In the genomic region with DNA sequence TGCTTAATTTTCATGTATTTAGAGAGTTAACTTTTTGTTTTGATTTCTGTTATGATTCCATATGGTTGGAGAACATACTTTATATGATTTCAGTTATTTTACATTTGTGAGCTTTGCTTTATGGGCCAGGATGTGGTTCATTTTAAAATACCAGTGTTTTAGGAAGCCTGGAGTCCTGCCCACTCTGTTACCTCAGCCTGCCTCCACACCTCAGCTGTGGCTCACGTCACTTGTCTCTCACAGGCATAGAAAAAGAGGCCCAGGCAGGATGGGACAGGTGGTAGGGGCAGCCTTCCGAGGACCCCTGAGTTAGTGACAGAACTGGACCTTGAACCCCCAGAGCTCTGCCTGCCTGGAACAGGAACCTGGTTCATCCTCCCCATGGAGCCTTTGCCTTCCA, we compare ENCODE assay signal across 13 cellular contexts. TPM values are rescaled to one million over a fixed set of nuclear protein-coding genes. Genes with fewer than 3 reads are reported as not detected.
DNase-seq lines count a peak whose midpoint lies in the region; ATAC-seq lines count a peak whose summit lies in the region.
"Had no signal": no experiment of that assay in that cellular context is flagged by ENCODE, and none has a peak within 500 bp of the region (broad histone marks: within the 10 kb centered on the region; RNA-seq: fewer than 3 reads in every experiment).

No MANE protein-coding gene starts in this region.

- H3K27me3 Mint-ChIP-seq in activated CD4-positive, alpha-beta T cell treated with anti-CD3 and anti-CD28 coated beads, Interleukin-2, amount 10 ng/mL, durations not matched to agents 24 days and 14 days: no peaks in the 10 kb centered on the region
- no peaks in the 10 kb centered on the region for H3K27me3 Mint-ChIP-seq in activated naive CD8-positive, alpha-beta T cell treated with anti-CD3 and anti-CD28 coated beads, Interleukin-2, amount 10 ng/mL, durations not matched to agents 7 days and 5 days
- H3K27me3 Mint-ChIP-seq in activated naive CD8-positive, alpha-beta T cell treated with anti-CD3 and anti-CD28 coated beads, Interleukin-2, amount 50 U/mL, for 24 hours: no peaks in the 10 kb centered on the region
- no peaks in the 10 kb centered on the region for H3K27me3 Mint-ChIP-seq in activated CD8-positive, alpha-beta T cell treated with anti-CD3 and anti-CD28 coated beads, Interleukin-2, amount 10 ng/mL, durations not matched to agents 7 days and 5 days (ENCODE audit: low read depth)
- H3K27me3 Mint-ChIP-seq: CD4-positive, alpha-beta T cell had no signal

- POLR2A ChIA-PET in activated naive CD8-positive, alpha-beta T cell treated with anti-CD3 and anti-CD28 coated beads, Interleukin-2, amount 10 ng/mL, durations not matched to agents 7 days and 5 days (lab: Charles Lee): interaction anchor here (0.6 to 1.1 kb wide), 2 partner anchors 16 to 301 kb away, joined by 3 to 4 read pairs; a partner anchor contains a TSS
- POLR2A ChIA-PET in activated CD8-positive, alpha-beta T cell treated with anti-CD3 and anti-CD28 coated beads, Interleukin-2, amount 10 ng/mL, durations not matched to agents 7 days and 5 days (lab: Charles Lee): no interaction called here

- H3K4me1 Mint-ChIP-seq in activated CD4-positive, alpha-beta T cell treated with anti-CD3 and anti-CD28 coated beads, Interleukin-2, amount 10 ng/mL, durations not matched to agents 24 days and 14 days: peaks cover 14% of the 10 kb centered on the region
- peaks cover 15% of the 10 kb centered on the region for H3K4me1 Mint-ChIP-seq in activated naive CD8-positive, alpha-beta T cell treated with anti-CD3 and anti-CD28 coated beads, Interleukin-2, amount 10 ng/mL, durations not matched to agents 7 days and 5 days
- H3K4me1 Mint-ChIP-seq in activated naive CD8-positive, alpha-beta T cell treated with anti-CD3 and anti-CD28 coated beads, Interleukin-2, amount 50 U/mL, for 24 hours: peaks cover 23% of the 10 kb centered on the region
- H3K4me1 Mint-ChIP-seq in activated CD8-positive, alpha-beta T cell treated with anti-CD3 and anti-CD28 coated beads, Interleukin-2, amount 10 ng/mL, durations not matched to agents 7 days and 5 days (ENCODE audit: low read depth): peaks cover 23% of the 10 kb centered on the region
- peaks cover 36% of the 10 kb centered on the region for H3K4me1 Mint-ChIP-seq in stimulated activated effector memory CD8-positive, alpha-beta T cell treated with anti-CD3 and anti-CD28 coated beads, Interleukin-12 subunit alpha, Interleukin-12 subunit beta, amount 100 ng/mL, for 72 hours

- no peak overlapping the region for H3K4me3 Mint-ChIP-seq in activated CD4-positive, alpha-beta T cell treated with anti-CD3 and anti-CD28 coated beads, Interleukin-2, amount 10 ng/mL, durations not matched to agents 24 days and 14 days
- H3K4me3 Mint-ChIP-seq in activated naive CD8-positive, alpha-beta T cell treated with anti-CD3 and anti-CD28 coated beads, Interleukin-2, amount 10 ng/mL, durations not matched to agents 7 days and 5 days: peak overlapping the region; percentile 5
- no peak overlapping the region for H3K4me3 Mint-ChIP-seq in activated naive CD8-positive, alpha-beta T cell treated with anti-CD3 and anti-CD28 coated beads, Interleukin-2, amount 50 U/mL, for 24 hours
- H3K4me3 Mint-ChIP-seq in activated CD8-positive, alpha-beta T cell treated with anti-CD3 and anti-CD28 coated beads, Interleukin-2, amount 10 ng/mL, durations not matched to agents 7 days and 5 days: no peak overlapping the region
- H3K4me3 Mint-ChIP-seq in stimulated activated effector memory CD8-positive, alpha-beta T cell treated with anti-CD3 and anti-CD28 coated beads, Interleukin-12 subunit alpha, Interleukin-12 subunit beta, amount 100 ng/mL, for 72 hours: no peak overlapping the region
- H3K4me3 Mint-ChIP-seq: CD4-positive, alpha-beta T cell had no signal

- no peak overlapping the region for H3K27ac Mint-ChIP-seq in activated CD4-positive, alpha-beta T cell treated with anti-CD3 and anti-CD28 coated beads, Interleukin-2, amount 10 ng/mL, durations not matched to agents 24 days and 14 days
- H3K27ac Mint-ChIP-seq in activated naive CD8-positive, alpha-beta T cell treated with anti-CD3 and anti-CD28 coated beads, Interleukin-2, amount 10 ng/mL, durations not matched to agents 7 days and 5 days: peak overlapping the region; percentile 51
- H3K27ac Mint-ChIP-seq in activated naive CD8-positive, alpha-beta T cell treated with anti-CD3 and anti-CD28 coated beads, Interleukin-2, amount 50 U/mL, for 24 hours: no peak overlapping the region
- peak overlapping the region; percentile 2 for H3K27ac Mint-ChIP-seq in activated CD8-positive, alpha-beta T cell treated with anti-CD3 and anti-CD28 coated beads, Interleukin-2, amount 10 ng/mL, durations not matched to agents 7 days and 5 days
- peak overlapping the region; percentile 71 for H3K27ac Mint-ChIP-seq in stimulated activated effector memory CD8-positive, alpha-beta T cell treated with anti-CD3 and anti-CD28 coated beads, Interleukin-12 subunit alpha, Interleukin-12 subunit beta, amount 100 ng/mL, for 72 hours
- H3K27ac Mint-ChIP-seq: CD4-positive, alpha-beta T cell had no signal

- peak; percentile 51 for DNase-seq in activated CD4-positive, alpha-beta T cell treated with anti-CD3 and anti-CD28 coated beads, Interleukin-2, amount 10 ng/mL, durations not matched to agents 24 days and 14 days
- no peak for DNase-seq in activated CD4-positive, alpha-beta T cell treated with anti-CD3 and anti-CD28 coated beads for 48 hours
- DNase-seq in activated naive CD8-positive, alpha-beta T cell treated with anti-CD3 and anti-CD28 coated beads, Interleukin-2, amount 10 ng/mL, durations not matched to agents 7 days and 5 days: no peak
- no peak for DNase-seq in activated naive CD8-positive, alpha-beta T cell treated with anti-CD3 and anti-CD28 coated beads, Interleukin-2, amount 50 U/mL, for 24 hours
- peak; percentile 54 for DNase-seq in activated CD8-positive, alpha-beta T cell treated with anti-CD3 and anti-CD28 coated beads, Interleukin-2, amount 10 ng/mL, durations not matched to agents 7 days and 5 days
- no peak for DNase-seq in stimulated activated effector memory CD8-positive, alpha-beta T cell treated with anti-CD3 and anti-CD28 coated beads, Interleukin-12 subunit alpha, Interleukin-12 subunit beta, amount 100 ng/mL, for 72 hours (ENCODE audit: low spot score in 2 of 2)
- DNase-seq in epidermal melanocyte (ENCODE audit: insufficient read length, low spot score): no peak
- DNase-seq in MV-4-11 (lab: John Stamatoyannopoulos, UW): no peak
- DNase-seq: AML-193; Caco-2; CD4-positive, alpha-beta T cell; GM23248 had no signal

- intact Hi-C loops in activated CD4-positive, alpha-beta T cell treated with anti-CD3 and anti-CD28 coated beads, Interleukin-2, amount 10 ng/mL, durations not matched to agents 24 days and 14 days (cut with micrococcal nuclease): no loop called here

- H3K36me3 Mint-ChIP-seq in activated CD4-positive, alpha-beta T cell treated with anti-CD3 and anti-CD28 coated beads, Interleukin-2, amount 10 ng/mL, durations not matched to agents 24 days and 14 days (ENCODE audit: low read depth): peaks cover 82% of the 10 kb centered on the region
- H3K36me3 Mint-ChIP-seq in activated naive CD8-positive, alpha-beta T cell treated with anti-CD3 and anti-CD28 coated beads, Interleukin-2, amount 10 ng/mL, durations not matched to agents 7 days and 5 days: peaks cover 72% of the 10 kb centered on the region
- peaks cover 75% of the 10 kb centered on the region for H3K36me3 Mint-ChIP-seq in activated naive CD8-positive, alpha-beta T cell treated with anti-CD3 and anti-CD28 coated beads, Interleukin-2, amount 50 U/mL, for 24 hours (ENCODE audit: low read depth)
- H3K36me3 Mint-ChIP-seq in activated CD8-positive, alpha-beta T cell treated with anti-CD3 and anti-CD28 coated beads, Interleukin-2, amount 10 ng/mL, durations not matched to agents 7 days and 5 days (ENCODE audit: low read depth): peaks cover 87% of the 10 kb centered on the region
- H3K36me3 Mint-ChIP-seq in stimulated activated effector memory CD8-positive, alpha-beta T cell treated with anti-CD3 and anti-CD28 coated beads, Interleukin-12 subunit alpha, Interleukin-12 subunit beta, amount 100 ng/mL, for 72 hours: peaks cover 100% of the 10 kb centered on the region

- peak; percentile 97 for ATAC-seq in activated naive CD8-positive, alpha-beta T cell treated with anti-CD3 and anti-CD28 coated beads, Interleukin-2, amount 10 ng/mL, durations not matched to agents 7 days and 5 days (ENCODE audit: low read depth)
- ATAC-seq in activated naive CD8-positive, alpha-beta T cell treated with anti-CD3 and anti-CD28 coated beads, Interleukin-2, amount 50 U/mL, for 24 hours: no peak
- ATAC-seq in activated CD8-positive, alpha-beta T cell treated with anti-CD3 and anti-CD28 coated beads, Interleukin-2, amount 10 ng/mL, durations not matched to agents 7 days and 5 days: peak; percentile 69
- ATAC-seq in stimulated activated effector memory CD8-positive, alpha-beta T cell treated with anti-CD3 and anti-CD28 coated beads, Interleukin-12 subunit alpha, Interleukin-12 subunit beta, amount 100 ng/mL, for 72 hours: no peak
- ATAC-seq: A549 had no signal

- CTCF ChIA-PET in activated CD8-positive, alpha-beta T cell treated with anti-CD3 and anti-CD28 coated beads, Interleukin-2, amount 10 ng/mL, durations not matched to agents 7 days and 5 days (lab: Charles Lee): no interaction called here

- peaks cover 5% of the 10 kb centered on the region for H3K9me3 Mint-ChIP-seq in activated CD4-positive, alpha-beta T cell treated with anti-CD3 and anti-CD28 coated beads, Interleukin-2, amount 10 ng/mL, durations not matched to agents 24 days and 14 days
- H3K9me3 Mint-ChIP-seq in activated naive CD8-positive, alpha-beta T cell treated with anti-CD3 and anti-CD28 coated beads, Interleukin-2, amount 10 ng/mL, durations not matched to agents 7 days and 5 days: peaks cover 1% of the 10 kb centered on the region
- H3K9me3 Mint-ChIP-seq in activated naive CD8-positive, alpha-beta T cell treated with anti-CD3 and anti-CD28 coated beads, Interleukin-2, amount 50 U/mL, for 24 hours: no peaks in the 10 kb centered on the region
- peaks cover 7% of the 10 kb centered on the region for H3K9me3 Mint-ChIP-seq in activated CD8-positive, alpha-beta T cell treated with anti-CD3 and anti-CD28 coated beads, Interleukin-2, amount 10 ng/mL, durations not matched to agents 7 days and 5 days (ENCODE audit: insufficient read depth)
- H3K9me3 Mint-ChIP-seq in stimulated activated effector memory CD8-positive, alpha-beta T cell treated with anti-CD3 and anti-CD28 coated beads, Interleukin-12 subunit alpha, Interleukin-12 subunit beta, amount 100 ng/mL, for 72 hours: no peaks in the 10 kb centered on the region
- H3K9me3 Mint-ChIP-seq: CD4-positive, alpha-beta T cell had no signal

RNA-seq across cellular contexts. Expression of a gene that starts 16.0 kb away (rescaled TPM):
- 168 and 172 TPM in 2 replicates for total RNA-seq in activated CD4-positive, alpha-beta T cell treated with anti-CD3 and anti-CD28 coated beads, Interleukin-2, amount 10 ng/mL, durations not matched to agents 24 days and 14 days
- total RNA-seq in activated naive CD8-positive, alpha-beta T cell treated with anti-CD3 and anti-CD28 coated beads, Interleukin-2, amount 10 ng/mL, durations not matched to agents 7 days and 5 days: 100 to 1,000 TPM; 126 to 127 TPM
- 100 to 1,000 TPM; 138 to 150 TPM for total RNA-seq in activated CD8-positive, alpha-beta T cell treated with anti-CD3 and anti-CD28 coated beads, Interleukin-2, amount 10 ng/mL, durations not matched to agents 7 days and 5 days

RNA-seq across cellular contexts. Expression of a gene that starts 50.4 kb away (rescaled TPM):
- 1.6 and 1.9 TPM in 2 replicates for total RNA-seq in activated CD4-positive, alpha-beta T cell treated with anti-CD3 and anti-CD28 coated beads, Interleukin-2, amount 10 ng/mL, durations not matched to agents 24 days and 14 days
- total RNA-seq in activated naive CD8-positive, alpha-beta T cell treated with anti-CD3 and anti-CD28 coated beads, Interleukin-2, amount 10 ng/mL, durations not matched to agents 7 days and 5 days: 1 to 10 TPM; 3.5 to 4.0 TPM
- total RNA-seq in activated CD8-positive, alpha-beta T cell treated with anti-CD3 and anti-CD28 coated beads, Interleukin-2, amount 10 ng/mL, durations not matched to agents 7 days and 5 days: 1 to 10 TPM in 1 of 2 experiments, under 1 TPM in 1; 0.39 to 1.1 TPM

Comparison
In these comparisons a context has a peak if more than half of its experiments do, and no peak if none do; other contexts are left out.
1. DNase-seq: peak in activated CD4-positive, alpha-beta T cell treated with anti-CD3 and anti-CD28 coated beads, Interleukin-2, amount 10 ng/mL, durations not matched to agents 24 days and 14 days (single experiment) and activated CD8-positive, alpha-beta T cell treated with anti-CD3 and anti-CD28 coated beads, Interleukin-2, amount 10 ng/mL, durations not matched to agents 7 days and 5 days (single experiment); none in activated CD4-positive, alpha-beta T cell treated with anti-CD3 and anti-CD28 coated beads for 48 hours (single experiment), activated naive CD8-positive, alpha-beta T cell treated with anti-CD3 and anti-CD28 coated beads, Interleukin-2, amount 10 ng/mL, durations not matched to agents 7 days and 5 days (single experiment), activated naive CD8-positive, alpha-beta T cell treated with anti-CD3 and anti-CD28 coated beads, Interleukin-2, amount 50 U/mL, for 24 hours (single experiment), stimulated activated effector memory CD8-positive, alpha-beta T cell treated with anti-CD3 and anti-CD28 coated beads, Interleukin-12 subunit alpha, Interleukin-12 subunit beta, amount 100 ng/mL, for 72 hours (0 of 2), epidermal melanocyte (single experiment) and MV-4-11 (single experiment).
2. H3K27ac Mint-ChIP-seq: peak in activated naive CD8-positive, alpha-beta T cell treated with anti-CD3 and anti-CD28 coated beads, Interleukin-2, amount 10 ng/mL, durations not matched to agents 7 days and 5 days (single experiment), activated CD8-positive, alpha-beta T cell treated with anti-CD3 and anti-CD28 coated beads, Interleukin-2, amount 10 ng/mL, durations not matched to agents 7 days and 5 days (single experiment) and stimulated activated effector memory CD8-positive, alpha-beta T cell treated with anti-CD3 and anti-CD28 coated beads, Interleukin-12 subunit alpha, Interleukin-12 subunit beta, amount 100 ng/mL, for 72 hours (single experiment); none in activated CD4-positive, alpha-beta T cell treated with anti-CD3 and anti-CD28 coated beads, Interleukin-2, amount 10 ng/mL, durations not matched to agents 24 days and 14 days (single experiment) and activated naive CD8-positive, alpha-beta T cell treated with anti-CD3 and anti-CD28 coated beads, Interleukin-2, amount 50 U/mL, for 24 hours (single experiment).
3. ATAC-seq: peak in activated naive CD8-positive, alpha-beta T cell treated with anti-CD3 and anti-CD28 coated beads, Interleukin-2, amount 10 ng/mL, durations not matched to agents 7 days and 5 days (single experiment) and activated CD8-positive, alpha-beta T cell treated with anti-CD3 and anti-CD28 coated beads, Interleukin-2, amount 10 ng/mL, durations not matched to agents 7 days and 5 days (single experiment); none in activated naive CD8-positive, alpha-beta T cell treated with anti-CD3 and anti-CD28 coated beads, Interleukin-2, amount 50 U/mL, for 24 hours (single experiment) and stimulated activated effector memory CD8-positive, alpha-beta T cell treated with anti-CD3 and anti-CD28 coated beads, Interleukin-12 subunit alpha, Interleukin-12 subunit beta, amount 100 ng/mL, for 72 hours (single experiment).